1 cellular context compared by ENCODE assay signal in genomic region chr2:15560404-15560987, GRCh38.
A peak's percentile ranks its signal among the peaks of the same experiment; 100 is the strongest.
TF ChIP-seq lines count a peak whose summit lies in the region.

No MANE protein-coding gene starts in this region.

TF ChIP-seq in HepG2, 621 proteins besides CTCF, POLR2A, EP300 and RAD21 (continued from another document and continues in another):
- TF ChIP-seq AHDC1 (CRISPR knock-in tag; IDR thresholded peaks at IDR 0.05; ENCODE audit: borderline replicate concordance) (no peak), PRDM15 (CRISPR knock-in tag; IDR thresholded peaks at IDR 0.05) (peak; percentile 60), ZNF143 (CRISPR knock-in tag; IDR thresholded peaks at IDR 0.05) (peak; percentile 39; the same call in 1 of the 2 replicates), FOSL1 (CRISPR knock-in tag; IDR thresholded peaks at IDR 0.05; ENCODE audit: borderline replicate concordance) (0 out of 2 replicates have a peak, but pooled peaks have one; percentile 30), ZNF766 (CRISPR knock-in tag; IDR thresholded peaks at IDR 0.05; ENCODE audit: borderline replicate concordance) (0 out of 2 replicates have a peak, but pooled peaks have one; percentile 30), ZBTB42 (CRISPR knock-in tag; IDR thresholded peaks at IDR 0.05) (0 out of 2 replicates have a peak, but pooled peaks have one; percentile 60), MAX (IDR thresholded peaks at IDR 0.05) (0 out of 2 replicates have a peak, but pooled peaks have one; percentile 13), TGIF2 (CRISPR knock-in tag; IDR thresholded peaks at IDR 0.05) (no peak), ZNF235 (CRISPR knock-in tag; IDR thresholded peaks at IDR 0.05; ENCODE audit: borderline replicate concordance) (no peak), MXI1 (IDR thresholded peaks at IDR 0.05; ENCODE audit: borderline replicate concordance, low read depth, low read length) (0 out of 3 replicates have a peak, but pooled peaks have one; percentile 21), MAZ (IDR thresholded peaks at IDR 0.05; ENCODE audit: borderline replicate concordance, low read depth, low read length) (no peak), MAZ (CRISPR knock-in tag; IDR thresholded peaks at IDR 0.05; ENCODE audit: low read depth) (no peak), RFXAP (CRISPR knock-in tag; IDR thresholded peaks at IDR 0.05; ENCODE audit: borderline replicate concordance) (peak; percentile 21; the same call in 1 of the 2 replicates), TP53 (CRISPR knock-in tag; conservative IDR thresholded peaks at IDR 0.05) (0 out of 2 replicates have a peak, but pooled peaks have one; percentile 69), NFAT5 (CRISPR knock-in tag; IDR thresholded peaks at IDR 0.05) (peak; percentile 71; the same call in 1 of the 2 replicates), EEA1 (CRISPR knock-in tag; IDR thresholded peaks at IDR 0.05; ENCODE audit: borderline replicate concordance) (peak; percentile 37; the same call in 1 of the 2 replicates), ZNF713 (CRISPR knock-in tag; IDR thresholded peaks at IDR 0.05) (no peak), MYPOP (CRISPR knock-in tag; IDR thresholded peaks at IDR 0.05) (peak; percentile 100), ZNF331 (CRISPR knock-in tag; IDR thresholded peaks at IDR 0.05) (0 out of 2 replicates have a peak, but pooled peaks have one; percentile 12), SP4 (CRISPR knock-in tag; IDR thresholded peaks at IDR 0.05) (no peak), ZNF414 (CRISPR knock-in tag; IDR thresholded peaks at IDR 0.05) (0 out of 2 replicates have a peak, but pooled peaks have one; percentile 10), KMT2B (CRISPR knock-in tag; IDR thresholded peaks at IDR 0.05) (no peak), ZNF292 (CRISPR knock-in tag; IDR thresholded peaks at IDR 0.05; ENCODE audit: borderline replicate concordance, low read depth) (0 out of 2 replicates have a peak, but pooled peaks have one; percentile 17), CENPX (CRISPR knock-in tag; IDR thresholded peaks at IDR 0.05) (no peak), NR2F2 (IDR thresholded peaks at IDR 0.05; ENCODE audit: borderline replicate concordance, low read depth) (no peak), YEATS4 (CRISPR knock-in tag; IDR thresholded peaks at IDR 0.05; ENCODE audit: borderline replicate concordance) (peak; percentile 21; the same call in 1 of the 2 replicates), SMAD1 (CRISPR knock-in tag; IDR thresholded peaks at IDR 0.05; ENCODE audit: borderline replicate concordance, low read depth) (no peak), HOXA3 (CRISPR knock-in tag; IDR thresholded peaks at IDR 0.05) (0 out of 2 replicates have a peak, but pooled peaks have one; percentile 34), ZBTB38 (CRISPR knock-in tag; IDR thresholded peaks at IDR 0.05) (0 out of 2 replicates have a peak, but pooled peaks have one; percentile 5), RARA (CRISPR knock-in tag; IDR thresholded peaks at IDR 0.05) (0 out of 2 replicates have a peak, but pooled peaks have one; percentile 15), KMT2A (CRISPR knock-in tag; IDR thresholded peaks at IDR 0.05) (peak; percentile 3; the same call in 1 of the 2 replicates)
